ENCODE assay signal across 24 cellular contexts in genomic region chr5:157468293-157468965, GRCh38. TPM values are rescaled to one million over a fixed set of nuclear protein-coding genes. Genes with fewer than 3 reads are reported as not detected.
"Had no signal": no experiment of that assay in that cellular context is flagged by ENCODE, and none has a peak within 500 bp of the region (broad histone marks: within the 10 kb centered on the region; RNA-seq: fewer than 3 reads in every experiment).

No MANE protein-coding gene starts in this region.

- H3K79me2 ChIP-seq: hepatocyte, parathyroid adenoma had no signal

- FAIRE-seq: kidney had no signal

- DNase-seq: effector CD8-positive, alpha-beta T cell; foreskin melanocyte; head of caudate nucleus; kidney; left colon; left ventricle myocardium superior; mesenchymal stem cell; midbrain; occipital lobe; psoas muscle; retina; stimulated activated CD4-positive, alpha-beta T cell treated with anti-CD3 and anti-CD28 coated beads, Interleukin-2, amount 100 ng/mL, for 24 hours; stimulated activated naive CD4-positive, alpha-beta T cell; transverse colon had no signal

- H3K27me3 ChIP-seq: hepatocyte, neural progenitor cell, transverse colon had no signal

- H3K9ac ChIP-seq: neural progenitor cell, parathyroid adenoma had no signal

- H3K4me3 ChIP-seq: coronary artery, hepatocyte, lung, neural progenitor cell, psoas muscle, skin epidermis, transverse colon had no signal

- H2AFZ ChIP-seq: hepatocyte, neural progenitor cell, parathyroid adenoma had no signal

- ATAC-seq: left colon; left ventricle myocardium superior; natural killer cell treated with Interleukin-12 subunit alpha and Interleukin-12 subunit beta and Interleukin-15 and Interleukin-18, amount 100 ng/mL, for 72 hours; psoas muscle; sciatic nerve had no signal

- H3K4me1 ChIP-seq: parathyroid adenoma had no signal

- H3K27ac ChIP-seq: coronary artery, hepatocyte, neural progenitor cell, parathyroid adenoma, psoas muscle, skin epidermis, transverse colon had no signal

- H3K36me3 ChIP-seq: neural progenitor cell, transverse colon had no signal

- H3K9me3 ChIP-seq: psoas muscle, transverse colon had no signal

- H3K4me2 ChIP-seq: hepatocyte, neural progenitor cell had no signal

RNA-seq across cellular contexts. Expression of gene NIPAL4, which starts 8.4 kb away (rescaled TPM):
- total RNA-seq: dermis microvascular lymphatic vessel endothelial cell, kidney, left ventricle myocardium superior, occipital lobe, temporal lobe had no signal
